ENCODE assay signal across 1 cellular context in the genomic region with DNA sequence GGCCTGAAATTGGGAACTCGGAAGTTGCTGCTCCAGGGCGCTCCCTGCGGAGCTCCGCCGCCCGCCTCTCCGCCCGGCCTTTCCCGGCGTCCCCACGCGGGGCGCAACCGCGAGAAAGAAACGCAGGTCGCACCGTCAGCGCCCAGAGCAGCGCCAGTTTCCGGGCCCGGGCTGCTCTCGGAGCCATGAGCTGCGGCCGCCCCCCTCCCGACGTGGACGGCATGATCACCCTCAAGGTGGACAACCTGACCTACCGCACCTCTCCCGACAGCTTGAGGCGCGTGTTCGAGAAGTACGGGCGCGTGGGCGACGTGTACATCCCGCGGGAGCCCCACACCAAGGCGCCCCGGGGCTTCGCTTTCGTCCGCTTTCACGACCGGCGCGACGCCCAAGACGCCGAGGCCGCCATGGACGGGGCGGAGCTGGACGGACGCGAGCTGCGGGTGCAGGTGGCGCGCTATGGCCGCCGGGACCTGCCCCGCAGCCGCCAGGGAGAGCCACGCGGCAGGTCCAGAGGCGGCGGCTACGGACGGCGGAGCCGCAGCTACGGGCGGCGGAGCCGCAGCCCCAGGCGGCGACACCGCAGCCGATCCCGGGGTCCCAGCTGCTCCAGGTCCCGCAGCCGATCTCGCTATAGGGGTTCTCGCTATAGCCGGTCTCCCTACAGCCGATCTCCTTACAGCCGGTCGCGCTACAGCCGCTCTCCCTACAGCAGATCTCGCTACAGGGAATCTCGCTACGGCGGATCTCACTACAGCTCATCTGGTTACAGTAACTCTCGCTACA.
TF ChIP-seq lines count a peak whose summit lies in the region.

No MANE protein-coding gene starts in this region.

TF ChIP-seq in IMR-90, 13 proteins besides CTCF, POLR2A, EP300 and RAD21:
- TF ChIP-seq MAFK (IDR thresholded peaks at IDR 0.05; ENCODE audit: low read depth, low read length) (no peak), NFE2L2 (IDR thresholded peaks at IDR 0.05; ENCODE audit: low read depth, low read length) (no peak), SMC3 (IDR thresholded peaks at IDR 0.05; ENCODE audit: low read depth, low read length) (no peak), FOS (IDR thresholded peaks at IDR 0.05; ENCODE audit: low read depth, low read length) (no peak), MAZ (IDR thresholded peaks at IDR 0.05; ENCODE audit: borderline replicate concordance, low read depth, low read length) (no peak; the same call in 1 of the 2 replicates), MXI1 (IDR thresholded peaks at IDR 0.05; ENCODE audit: borderline replicate concordance, low read depth, low read length) (no peak; the same call in 1 of the 2 replicates), BHLHE40 (IDR thresholded peaks at IDR 0.05; ENCODE audit: low read depth, low read length) (no peak), RFX5 (IDR thresholded peaks at IDR 0.05; ENCODE audit: low read depth, low read length) (no peak), CEBPB (IDR thresholded peaks at IDR 0.05; ENCODE audit: low read depth, low read length) (no peak), RCOR1 (IDR thresholded peaks at IDR 0.05; ENCODE audit: insufficient replicate concordance, low read length) (no peak), CHD1 (IDR thresholded peaks at IDR 0.05; ENCODE audit: low read depth, low read length) (no peak)
- TF ChIP-seq, protein P1, sequence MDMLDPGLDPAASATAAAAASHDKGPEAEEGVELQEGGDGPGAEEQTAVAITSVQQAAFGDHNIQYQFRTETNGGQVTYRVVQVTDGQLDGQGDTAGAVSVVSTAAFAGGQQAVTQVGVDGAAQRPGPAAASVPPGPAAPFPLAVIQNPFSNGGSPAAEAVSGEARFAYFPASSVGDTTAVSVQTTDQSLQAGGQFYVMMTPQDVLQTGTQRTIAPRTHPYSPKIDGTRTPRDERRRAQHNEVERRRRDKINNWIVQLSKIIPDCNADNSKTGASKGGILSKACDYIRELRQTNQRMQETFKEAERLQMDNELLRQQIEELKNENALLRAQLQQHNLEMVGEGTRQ (IDR thresholded peaks at IDR 0.05; ENCODE audit: low read depth, low read length) = no peak
- TF ChIP-seq, protein P2, sequence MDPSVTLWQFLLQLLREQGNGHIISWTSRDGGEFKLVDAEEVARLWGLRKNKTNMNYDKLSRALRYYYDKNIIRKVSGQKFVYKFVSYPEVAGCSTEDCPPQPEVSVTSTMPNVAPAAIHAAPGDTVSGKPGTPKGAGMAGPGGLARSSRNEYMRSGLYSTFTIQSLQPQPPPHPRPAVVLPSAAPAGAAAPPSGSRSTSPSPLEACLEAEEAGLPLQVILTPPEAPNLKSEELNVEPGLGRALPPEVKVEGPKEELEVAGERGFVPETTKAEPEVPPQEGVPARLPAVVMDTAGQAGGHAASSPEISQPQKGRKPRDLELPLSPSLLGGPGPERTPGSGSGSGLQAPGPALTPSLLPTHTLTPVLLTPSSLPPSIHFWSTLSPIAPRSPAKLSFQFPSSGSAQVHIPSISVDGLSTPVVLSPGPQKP (IDR thresholded peaks at IDR 0.05; ENCODE audit: borderline replicate concordance, low read depth, low read length) = no peak
TF ChIP-seq in IMR-90: peak in this region for 0.
